In the genomic region with DNA sequence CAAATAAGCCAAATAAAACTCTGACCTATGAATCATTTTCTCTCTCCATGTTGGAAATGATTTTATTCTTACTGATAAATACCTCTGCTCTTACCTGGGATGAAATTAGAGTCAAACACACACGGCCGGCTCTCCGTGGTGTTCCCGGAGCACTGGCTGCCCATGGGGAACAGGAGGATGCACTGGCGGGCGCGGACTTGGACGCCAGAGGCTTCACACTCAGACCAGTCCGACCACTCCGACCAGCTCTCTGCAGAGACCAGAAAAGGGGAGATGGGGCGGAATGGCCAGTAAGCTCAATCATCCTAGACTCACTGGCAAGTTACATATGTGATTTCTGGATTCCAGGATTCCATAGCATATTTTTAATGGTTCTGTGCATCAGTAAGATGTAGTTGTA, we compare ENCODE assay signal across 24 cellular contexts.
"Had no signal": no experiment of that assay in that cellular context is flagged by ENCODE, and none has a peak within 500 bp of the region (broad histone marks: within the 10 kb centered on the region; RNA-seq: fewer than 3 reads in every experiment).

No MANE protein-coding gene starts in this region.

- H3K4me3 Mint-ChIP-seq: dendritic cell treated with granulocyte-macrophage colony-stimulating factor and Interleukin-4, amounts not matched to agents 40 ng/mL and 50 ng/mL, for 4 days; effector memory CD8-positive, alpha-beta T cell; endodermal cell had no signal

- H3K9me3 Mint-ChIP-seq: dendritic cell treated with granulocyte-macrophage colony-stimulating factor and Interleukin-4, amounts not matched to agents 40 ng/mL and 50 ng/mL, for 4 days; endodermal cell had no signal

- H3K4me3 ChIP-seq: colonic mucosa, coronary artery, dorsolateral prefrontal cortex, esophagus squamous epithelium, gastrocnemius medialis, gastroesophageal sphincter, heart left ventricle, heart right ventricle had no signal

- ATAC-seq: effector memory CD8-positive, alpha-beta T cell; esophagus mucosa; foreskin keratinocyte; gastrocnemius medialis; gastroesophageal sphincter; heart left ventricle; heart right ventricle had no signal

- H3K27me3 ChIP-seq: colonic mucosa, dorsolateral prefrontal cortex, esophagus squamous epithelium, foreskin keratinocyte, gastrocnemius medialis, gastroesophageal sphincter, heart left ventricle, heart right ventricle had no signal

- DNase-seq: colonic mucosa; cortex of kidney; dermis blood vessel endothelial cell; dorsolateral prefrontal cortex; effector CD4-positive, alpha-beta T cell; effector CD8-positive, alpha-beta T cell; effector memory CD4-positive, alpha-beta T cell; effector memory CD8-positive, alpha-beta T cell; endodermal cell; erythroblast; esophagus squamous epithelium; foreskin fibroblast; foreskin keratinocyte; foreskin melanocyte; gastrocnemius medialis; glutamatergic neuron; head of caudate nucleus; heart left ventricle; heart right ventricle had no signal

- H3K4me1 ChIP-seq: colonic mucosa, gastrocnemius medialis, gastroesophageal sphincter had no signal

- H3K27me3 Mint-ChIP-seq: dendritic cell treated with granulocyte-macrophage colony-stimulating factor and Interleukin-4, amounts not matched to agents 40 ng/mL and 50 ng/mL, for 4 days; effector memory CD8-positive, alpha-beta T cell had no signal

- H3K36me3 ChIP-seq: colonic mucosa, gastrocnemius medialis, gastroesophageal sphincter had no signal

- H3K27ac Mint-ChIP-seq: dendritic cell treated with granulocyte-macrophage colony-stimulating factor and Interleukin-4, amounts not matched to agents 40 ng/mL and 50 ng/mL, for 4 days; effector memory CD8-positive, alpha-beta T cell; endodermal cell had no signal

- H3K27ac ChIP-seq: colonic mucosa, coronary artery, dorsolateral prefrontal cortex, epithelial cell of prostate, esophagus squamous epithelium, foreskin keratinocyte, gastrocnemius medialis, gastroesophageal sphincter, heart left ventricle, heart right ventricle had no signal

- H3K9me3 ChIP-seq: colonic mucosa, esophagus squamous epithelium, gastrocnemius medialis, gastroesophageal sphincter, heart left ventricle, heart right ventricle had no signal
